ENCODE assay signal across 8 cellular contexts in genomic region chr5:175796536-175797499, GRCh38.
DNase-seq lines count a peak whose midpoint lies in the region; ATAC-seq and TF ChIP-seq lines count a peak whose summit lies in the region.

No MANE protein-coding gene starts in this region.

- H3K56ac ChIP-seq in H9 (ENCODE audit: insufficient read length, low read depth, low read length), result no peak overlapping the region

- H3K27ac Mint-ChIP-seq in H9, result no peak overlapping the region

- H3K23me2 ChIP-seq in H9 (ENCODE audit: insufficient read length, low read depth, low read length, poor library complexity, severe bottlenecking), result peaks cover 14% of the 10 kb centered on the region

- intact Hi-C loops in left colon (cut with DNase I, micrococcal nuclease), result no loop called here

- no peaks in the 10 kb centered on the region for H3K4me1 ChIP-seq in H9 (ENCODE audit: insufficient read depth, low read length)

- H2BK120ac ChIP-seq in H9 (ENCODE audit: low read depth, low read length, poor library complexity, severe bottlenecking), result no peak overlapping the region

- H3K9me3 Mint-ChIP-seq in H9, result no peaks in the 10 kb centered on the region

- H3K79me1 ChIP-seq in H9 (ENCODE audit: insufficient read depth, low read depth, low read length, poor library complexity, severe bottlenecking), result no peaks in the 10 kb centered on the region

- no peak overlapping the region for H2BK12ac ChIP-seq in H9 (ENCODE audit: insufficient read length, low read depth, low read length)

- H3K4me3 Mint-ChIP-seq in H9, result peak overlapping the region; percentile 71 to 87

- no CpG with 5 or more reads among the region's 108 CpGs for WGBS in H9 (ENCODE audit: extremely low coverage, insufficient read length, low lambda C conversion rate)

- peaks cover 7% of the 10 kb centered on the region for H3K27me3 ChIP-seq in H9 (ENCODE audit: insufficient read depth, low read length)

- H4K8ac ChIP-seq in H9 (replicated peaks; ENCODE audit: insufficient read length, low read depth, low read length), result no peak overlapping the region

- no peak overlapping the region for H3K4ac ChIP-seq in H9 (ENCODE audit: low read depth, low read length)

- no peak for TF ChIP-seq CTCF in H9 (conservative IDR thresholded peaks at IDR 0.05)

- H3K18ac ChIP-seq in H9 (ENCODE audit: insufficient read length, low read depth, low read length), result no peak overlapping the region

- H3K36me3 Mint-ChIP-seq in H9 (ENCODE audit: insufficient read depth in 1 of 3, low read depth in 3 of 3), result no peaks in the 10 kb centered on the region

- no peak overlapping the region for H2AK5ac ChIP-seq in H9 (ENCODE audit: insufficient read length, low read length)

- DNase-seq in DMS 273 (lab: John Stamatoyannopoulos, UW; ENCODE audit: unreplicated experiment) (peak; percentile 89), H9 (peak; percentile 91), NCI-H1417 (lab: John Stamatoyannopoulos, UW) (peak; percentile 61 to 88 (median 82)), cerebellum (ENCODE audit: low spot score) (peak; percentile 67), left colon (peak; percentile 51 to 84)
- peak; percentile 88 for DNase-seq in activated CD4-positive, alpha-beta T cell treated with anti-CD3 and anti-CD28 coated beads for 48 hours
- DNase-seq in stimulated activated CD4-positive, alpha-beta T cell treated with anti-CD3 and anti-CD28 coated beads, Interleukin-2, amount 100 ng/mL, for 48 hours, result peak; percentile 74 to 77

- peaks cover 28 to 32% of the 10 kb centered on the region in 2 experiments for H3K4me1 Mint-ChIP-seq in H9

- no peak overlapping the region for H2BK15ac ChIP-seq in H9 (ENCODE audit: low read depth, low read length)

- no peaks in the 10 kb centered on the region for H4K20me1 ChIP-seq in H9 (ENCODE audit: control insufficient read depth, insufficient read depth, insufficient read length)

- no peak overlapping the region for H3K23ac ChIP-seq in H9 (ENCODE audit: insufficient read length, low read depth, low read length)

- H2AFZ ChIP-seq in H9 (ENCODE audit: low read length), result no peak overlapping the region

- H3T11ph ChIP-seq in H9 (ENCODE audit: low read length), result no peak overlapping the region

- H3K4me2 ChIP-seq in H9 (ENCODE audit: insufficient read depth, insufficient read length, low read length), result peak overlapping the region; percentile 54

- peak; percentile 100 for ATAC-seq in left colon
- no peak for ATAC-seq in HG02884 (IDR thresholded peaks at IDR 0.05; ENCODE audit: unreplicated experiment)

- no peaks in the 10 kb centered on the region for H3K9me3 ChIP-seq in H9 (ENCODE audit: control insufficient read depth, low read depth, low read length)

- no peaks in the 10 kb centered on the region for H3K79me2 ChIP-seq in H9 (ENCODE audit: insufficient read depth, low read length)

- H3K14ac ChIP-seq in H9 (ENCODE audit: insufficient read depth, low read length), result no peak overlapping the region

- H3K27me3 Mint-ChIP-seq in H9 (ENCODE audit: low read depth), result peaks cover 55% of the 10 kb centered on the region

- H4K91ac ChIP-seq in H9 (ENCODE audit: insufficient read length, low read depth, low read length), result no peak overlapping the region

- H2BK5ac ChIP-seq in H9 (ENCODE audit: insufficient read length, low read length), result no peak overlapping the region

- H2BK20ac ChIP-seq in H9 (ENCODE audit: low read depth, low read length, poor library complexity, severe bottlenecking), result no peak overlapping the region

- H3K9ac ChIP-seq in H9 (ENCODE audit: extremely low read depth, insufficient read length, low read length), result no peak overlapping the region

- no peak overlapping the region for H3K27ac ChIP-seq in H9 (ENCODE audit: insufficient read length, low read depth, low read length)

- H4K5ac ChIP-seq in H9 (ENCODE audit: insufficient read length, low read depth, low read length), result no peak overlapping the region
